19 cellular contexts compared by ENCODE assay signal in genomic region chr10:43336641-43337318, GRCh38. TPM values are rescaled to one million over a fixed set of nuclear protein-coding genes. Genes with fewer than 3 reads are reported as not detected.
DNase-seq lines count a peak whose midpoint lies in the region; TF ChIP-seq lines count a peak whose summit lies in the region.
"Had no signal": no experiment of that assay in that cellular context is flagged by ENCODE, and none has a peak within 500 bp of the region (broad histone marks: within the 10 kb centered on the region; RNA-seq: fewer than 3 reads in every experiment).

No MANE protein-coding gene starts in this region.

- H3K4me1 ChIP-seq in HUES6 (ENCODE audit: control insufficient read depth, insufficient read depth, low read length) (peaks cover 35% of the 10 kb centered on the region), mesendoderm (ENCODE audit: control insufficient read depth, low read depth, low read length) (no peaks in the 10 kb centered on the region)
- H3K4me1 ChIP-seq: SJCRH30, testis had no signal

- H3K18ac ChIP-seq in mesendoderm (ENCODE audit: low read length) = no peak overlapping the region

- H3K27me3 ChIP-seq in HUES6 (ENCODE audit: control insufficient read depth, insufficient read depth, low read length) = peaks cover 5% of the 10 kb centered on the region
- H3K27me3 ChIP-seq in mesendoderm (ENCODE audit: insufficient read depth, low read length, poor library complexity) = no peaks in the 10 kb centered on the region
- H3K27me3 ChIP-seq in MG63 = no peaks in the 10 kb centered on the region
- H3K27me3 ChIP-seq: SJCRH30, testis had no signal

- no peaks in the 10 kb centered on the region for H3K79me1 ChIP-seq in mesendoderm (ENCODE audit: low read length)

- TF ChIP-seq CTCF in 22Rv1 (IDR thresholded peaks at IDR 0.05) = no peak

- H2AK5ac ChIP-seq in mesendoderm (ENCODE audit: low read length) = no peak overlapping the region

- peak overlapping the region; percentile 64 for H3K27ac ChIP-seq in 22Rv1
- peak overlapping the region; percentile 82 for H3K27ac ChIP-seq in HUES6 (ENCODE audit: low read depth, low read length)
- H3K27ac ChIP-seq in epithelial cell of prostate = peak overlapping the region; percentile 39
- H3K27ac ChIP-seq in mesendoderm (ENCODE audit: low read depth, low read length) = peak overlapping the region; percentile 4
- H3K27ac ChIP-seq: SJCRH30, testis had no signal

- H2BK120ac ChIP-seq in mesendoderm (ENCODE audit: low read depth, low read length) = no peak overlapping the region

- peak overlapping the region; percentile 77 for H3K9ac ChIP-seq in HUES6 (ENCODE audit: low read length)
- no peak overlapping the region for H3K9ac ChIP-seq in mesendoderm (ENCODE audit: low read length)

- no peak overlapping the region for H4K5ac ChIP-seq in mesendoderm (ENCODE audit: low read length)

- no peak overlapping the region for H2BK5ac ChIP-seq in mesendoderm (ENCODE audit: low read length)

- DNase-seq in epithelial cell of prostate (ENCODE audit: low read depth, low spot score) = no peak
- no peak for DNase-seq in mesendoderm
- no peak for DNase-seq in ureter (ENCODE audit: low spot score)
- no peak for DNase-seq in inferior parietal cortex (ENCODE audit: extremely low spot score)
- no peak for DNase-seq in DMS114 treated with DMSO at 0.1 percent for 48 hours (lab: John Stamatoyannopoulos, UW; ENCODE audit: unreplicated experiment)
- DNase-seq in MG63 = no peak
- DNase-seq: activated CD4-positive, alpha-beta T cell treated with anti-CD3 and anti-CD28 coated beads for 4 hours; activated CD8-positive, alpha-beta memory T cell treated with anti-CD3 and anti-CD28 coated beads, Interleukin-2, amount 50 U/mL, for 48 hours; activated naive CD4-positive, alpha-beta T cell treated with anti-CD3 and anti-CD28 coated beads, Interleukin-2, amount 10 ng/mL, durations not matched to agents 7 days and 5 days; CD4-positive, alpha-beta memory T cell; GDM1; hypothalamus; NCI-H1436 treated with DMSO at 0.1 percent for 48 hours; testis had no signal

- H3K4ac ChIP-seq in mesendoderm (ENCODE audit: low read depth, low read length) = no peak overlapping the region

- H3K9me3 ChIP-seq in HUES6 (ENCODE audit: control insufficient read depth, insufficient read depth, low read depth, low read length) (no peaks in the 10 kb centered on the region), MG63 (no peaks in the 10 kb centered on the region)
- H3K9me3 ChIP-seq: SJCRH30, testis had no signal

- no peak overlapping the region for H3K4me2 ChIP-seq in mesendoderm (ENCODE audit: low read length)

- no peak overlapping the region for H3K23ac ChIP-seq in mesendoderm (ENCODE audit: low read length)

- no CpG with 5 or more reads among the region's 9 CpGs for WGBS in mesendoderm (ENCODE audit: extremely low coverage, insufficient coverage, low lambda C conversion rate)

- no peak overlapping the region for H4K8ac ChIP-seq in mesendoderm (ENCODE audit: low read depth, low read length)

- H3K79me2 ChIP-seq in mesendoderm (ENCODE audit: control insufficient read depth, insufficient read depth, low read length) = no peaks in the 10 kb centered on the region

- H3K4me3 ChIP-seq in HUES6 (ENCODE audit: low read depth, low read length) = peak overlapping the region; percentile 4; the same call in 1 of the 2 replicates
- H3K4me3 ChIP-seq in mesendoderm (ENCODE audit: low read length) = no peak overlapping the region
- H3K4me3 ChIP-seq in MG63 = no peak overlapping the region
- H3K4me3 ChIP-seq: SJCRH30, testis had no signal

- no peak overlapping the region for H3K56ac ChIP-seq in mesendoderm (ENCODE audit: low read length)

- no peak overlapping the region for H2BK15ac ChIP-seq in mesendoderm (replicated peaks; ENCODE audit: low read depth)

- no peaks in the 10 kb centered on the region for H3K36me3 ChIP-seq in HUES6 (ENCODE audit: control insufficient read depth, insufficient read depth, low read length)
- H3K36me3 ChIP-seq in mesendoderm (ENCODE audit: control insufficient read depth, insufficient read depth, low read length) = no peaks in the 10 kb centered on the region
- H3K36me3 ChIP-seq in MG63 = no peaks in the 10 kb centered on the region
- H3K36me3 ChIP-seq: SJCRH30 had no signal

RNA-seq across cellular contexts. Expression of gene FXYD4, which starts 34.7 kb away (rescaled TPM):
- polyA plus RNA-seq in mesendoderm (2013, experiment 1 of 2) = not detected
- polyA plus RNA-seq in mesendoderm (2013, experiment 2 of 2) = 0.13 TPM
- 13.8 TPM for total RNA-seq in ureter
- not detected in 2 replicates for total RNA-seq in MG63 (2014; rRNA removed; shearing (Covaris generic); ENCODE audit: low replicate concordance)
- total RNA-seq: CD4-positive, alpha-beta memory T cell; liver; natural killer cell treated with Interleukin-12 subunit alpha and Interleukin-12 subunit beta and Interleukin-15 and Interleukin-18, amount 100 ng/mL, for 72 hours; SJCRH30 had no signal
- polyA plus RNA-seq: CD4-positive, alpha-beta memory T cell; liver had no signal

Comparison
In these comparisons a context has a peak if more than half of its experiments do, and no peak if none do; other contexts are left out.
1. H3K27ac ChIP-seq: peak in every context shown above with its lines; median percentile 82 in HUES6; 64 in 22Rv1; 39 in epithelial cell of prostate; 4 in mesendoderm.
2. RNA of gene FXYD4, which starts 34.7 kb away (total RNA-seq): 13.8 TPM in ureter (single experiment); not detected in MG63; every median in the first group is over 10 times any median in the second.